8 cellular contexts compared by ENCODE assay signal in genomic region chr22:32723632-32724031, GRCh38.
A peak's percentile ranks its signal among the peaks of the same experiment; 100 is the strongest.
DNase-seq lines count a peak whose midpoint lies in the region; ATAC-seq, FAIRE-seq and TF ChIP-seq lines count a peak whose summit lies in the region.

No MANE protein-coding gene starts in this region.

- TF ChIP-seq CTCF in AG09319 (IDR thresholded peaks at IDR 0.05; ENCODE audit: low read depth, low read length) (no peak), bronchial epithelial cell (IDR thresholded peaks at IDR 0.05; ENCODE audit: insufficient read depth, low read length, severe bottlenecking) (no peak)

- H3K4me1 Mint-ChIP-seq in T-helper 17 cell = peaks cover 29% of the 10 kb centered on the region
- peaks cover 15 to 18% of the 10 kb centered on the region in 2 donors for H3K4me1 Mint-ChIP-seq in stimulated activated naive B cell treated with anti-CD40 and anti-IgM and Interleukin-4, amounts not matched to agents 10 μg/mL and 1 μg/mL and 100 μg/mL, for 72 hours

- peak; percentile 60 for ATAC-seq in HG02763 (IDR thresholded peaks at IDR 0.05; ENCODE audit: unreplicated experiment)
- peak; percentile 72 for ATAC-seq in T-helper 17 cell
- peak; percentile 97 to 99 for ATAC-seq in stimulated activated naive B cell treated with anti-CD40 and anti-IgM and Interleukin-4, amounts not matched to agents 10 μg/mL and 1 μg/mL and 100 μg/mL, for 72 hours (replicated peaks)
- no peak for ATAC-seq in GM21447 (IDR thresholded peaks at IDR 0.05; ENCODE audit: unreplicated experiment)

- FAIRE-seq in bronchial epithelial cell (lab: Jason Lieb, UNC) = no peak

- DNase-seq in AG09319 (ENCODE audit: extremely low read depth, low read depth) (peak; percentile 71), T-helper 17 cell (no peak), bronchial epithelial cell (ENCODE audit: low read depth) (peak; percentile 92), midbrain (lab: John Stamatoyannopoulos, UW) (peak; percentile 35), NCI-H1694 (lab: John Stamatoyannopoulos, UW) (no peak)
- DNase-seq in stimulated activated naive B cell treated with anti-CD40 and anti-IgM and Interleukin-4, amounts not matched to agents 10 μg/mL and 1 μg/mL and 100 μg/mL, for 72 hours = peak; percentile 68

- no peaks in the 10 kb centered on the region for H3K36me3 Mint-ChIP-seq in T-helper 17 cell (ENCODE audit: low read depth)
- H3K36me3 Mint-ChIP-seq in stimulated activated naive B cell treated with anti-CD40 and anti-IgM and Interleukin-4, amounts not matched to agents 10 μg/mL and 1 μg/mL and 100 μg/mL, for 72 hours = peaks cover 6 to 20% of the 10 kb centered on the region in 2 donors

- H3K27me3 Mint-ChIP-seq in T-helper 17 cell = peaks cover 3% of the 10 kb centered on the region
- peaks cover 37 to 58% of the 10 kb centered on the region in 2 donors for H3K27me3 Mint-ChIP-seq in stimulated activated naive B cell treated with anti-CD40 and anti-IgM and Interleukin-4, amounts not matched to agents 10 μg/mL and 1 μg/mL and 100 μg/mL, for 72 hours

- no peaks in the 10 kb centered on the region for H3K27me3 ChIP-seq in bronchial epithelial cell (ENCODE audit: control insufficient read depth, insufficient read depth, low read length)

- no peaks in the 10 kb centered on the region for H3K36me3 ChIP-seq in bronchial epithelial cell (ENCODE audit: control insufficient read depth, insufficient read depth, low read length)

- H3K27ac Mint-ChIP-seq in T-helper 17 cell = peak overlapping the region; percentile 74
- no peak overlapping the region for H3K27ac Mint-ChIP-seq in stimulated activated naive B cell treated with anti-CD40 and anti-IgM and Interleukin-4, amounts not matched to agents 10 μg/mL and 1 μg/mL and 100 μg/mL, for 72 hours

- H3K9me3 ChIP-seq in T-helper 17 cell (ENCODE audit: control insufficient read depth, low read length, poor library complexity, severe bottlenecking) = no peaks in the 10 kb centered on the region

- peaks cover 2 to 4% of the 10 kb centered on the region in 2 donors for H3K9me3 Mint-ChIP-seq in stimulated activated naive B cell treated with anti-CD40 and anti-IgM and Interleukin-4, amounts not matched to agents 10 μg/mL and 1 μg/mL and 100 μg/mL, for 72 hours

- H3K4me3 Mint-ChIP-seq in T-helper 17 cell = peak overlapping the region; percentile 66
- H3K4me3 Mint-ChIP-seq in stimulated activated naive B cell treated with anti-CD40 and anti-IgM and Interleukin-4, amounts not matched to agents 10 μg/mL and 1 μg/mL and 100 μg/mL, for 72 hours = peak overlapping the region in 1 of 2 donors; percentile 20

- H3K4me3 ChIP-seq in bronchial epithelial cell (ENCODE audit: low read depth, low read length) = no peak overlapping the region

Comparison
In these comparisons a context has a peak if more than half of its experiments do, and no peak if none do; other contexts are left out.
1. DNase-seq: peak in AG09319 (single experiment), bronchial epithelial cell (single experiment), midbrain (single experiment) and stimulated activated naive B cell treated with anti-CD40 and anti-IgM and Interleukin-4, amounts not matched to agents 10 μg/mL and 1 μg/mL and 100 μg/mL, for 72 hours (single experiment); none in T-helper 17 cell (0 of 3) and NCI-H1694 (single experiment).